ENCODE assay signal across 8 cellular contexts in the genomic region with DNA sequence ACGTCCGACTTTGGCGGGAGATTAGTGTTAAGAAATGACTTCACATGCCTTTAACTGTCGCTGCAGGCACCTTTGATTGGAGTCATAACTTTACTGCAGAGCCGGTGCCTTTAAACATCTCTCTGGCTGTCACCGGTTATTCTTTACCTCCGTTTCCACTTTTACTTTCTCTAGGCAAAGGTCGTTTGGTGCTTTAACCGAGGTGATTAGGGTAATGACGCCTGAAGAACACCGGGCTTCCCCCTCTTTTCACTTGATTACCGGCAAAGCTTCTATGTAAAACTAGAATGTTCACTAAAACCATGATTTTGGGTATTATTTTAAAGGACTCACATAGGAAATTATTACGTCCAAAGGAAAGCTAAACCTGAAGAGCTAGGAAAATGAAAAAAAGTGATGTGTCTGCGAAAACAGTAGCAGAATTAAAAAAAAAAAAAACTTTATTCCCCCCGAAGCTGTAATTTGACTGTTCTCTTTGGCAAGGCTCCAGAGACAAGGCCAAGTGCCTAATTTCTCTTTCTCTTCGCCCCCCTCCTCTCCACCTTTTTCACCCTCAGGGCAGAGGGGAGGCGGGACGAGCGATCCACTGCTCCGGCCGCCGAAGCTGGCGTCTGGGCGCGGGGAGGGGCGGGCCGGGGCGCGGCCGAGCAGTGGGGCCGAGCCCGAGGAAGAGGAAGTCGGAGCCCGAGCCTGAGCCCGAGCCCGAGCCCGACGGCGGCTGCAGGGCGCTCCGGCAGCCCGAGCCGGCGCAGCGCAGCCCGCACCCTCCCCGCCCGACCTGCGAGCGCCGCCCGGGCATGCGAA. TPM values are rescaled to one million over a fixed set of nuclear protein-coding genes. Genes with fewer than 3 reads are reported as not detected.
A peak's percentile ranks its signal among the peaks of the same experiment; 100 is the strongest.
DNase-seq lines count a peak whose midpoint lies in the region; ATAC-seq and TF ChIP-seq lines count a peak whose summit lies in the region.

PLEKHG1 (plus strand) TSS at position 687 of the 804 bp plus-strand sequence. CDS start 133,797 bp downstream, outside the sequence.

- H3K4me3 Mint-ChIP-seq in effector memory CD8-positive, alpha-beta T cell, result peak within 1 kb of the TSS; percentile 92 to 95

- H3K9me3 ChIP-seq in lung (ENCODE audit: control insufficient read depth in 2 of 2, insufficient read depth in 1 of 2, low read length in 1 of 2), result no peaks in the 10 kb centered on the region

- H3K36me3 ChIP-seq in lung (ENCODE audit: control insufficient read depth in 2 of 2, insufficient read depth in 2 of 2, low read length in 2 of 2), result no peaks in the 10 kb centered on the region

- H3K27me3 Mint-ChIP-seq in effector memory CD8-positive, alpha-beta T cell, result peaks cover 0 to 25% of the 10 kb centered on the region in 2 donors

- peaks cover 1 to 6% of the 10 kb centered on the region in 2 donors for H3K4me1 ChIP-seq in lung (ENCODE audit: control insufficient read depth in 2 of 2, insufficient read depth in 2 of 2, low read length in 2 of 2)

- peak within 1 kb of the TSS; percentile 58 for H3K4me3 ChIP-seq in lung

- ATAC-seq in GM18511 (IDR thresholded peaks at IDR 0.05; ENCODE audit: unreplicated experiment) (peak; percentile 82), HG02623 (IDR thresholded peaks at IDR 0.05; ENCODE audit: unreplicated experiment) (peak; percentile 78), lung (ENCODE audit: insufficient read depth, low FRiP score) (peak; percentile 89)
- ATAC-seq in effector memory CD8-positive, alpha-beta T cell (replicated peaks), result peak; percentile 63

- H3K27ac Mint-ChIP-seq in effector memory CD8-positive, alpha-beta T cell, result peak within 1 kb of the TSS; percentile 90 to 97

- WGBS in lung, 2 donors, result 8 to 13% methylated on average over 29 to 53 of the region's 53 CpGs

- H3K27me3 ChIP-seq in lung (ENCODE audit: control insufficient read depth, insufficient read depth), result no peaks in the 10 kb centered on the region

- H3K4me1 Mint-ChIP-seq in effector memory CD8-positive, alpha-beta T cell (ENCODE audit: low read depth in 2 of 2), result peaks cover 13 to 16% of the 10 kb centered on the region in 2 donors

- peaks cover 8% of the 10 kb centered on the region for H3K36me3 Mint-ChIP-seq in effector memory CD8-positive, alpha-beta T cell (ENCODE audit: insufficient read depth)

- H3K9me3 Mint-ChIP-seq in effector memory CD8-positive, alpha-beta T cell, result no peaks in the 10 kb centered on the region

- no peak for TF ChIP-seq CTCF in lung (IDR thresholded peaks at IDR 0.05; ENCODE audit: control extremely low read depth, extremely low read depth)

- DNase-seq in NCI-H146 (lab: John Stamatoyannopoulos, UW), result peak; percentile 91
- peak; percentile 57 to 62 for DNase-seq in activated CD4-positive, alpha-beta T cell treated with anti-CD3 and anti-CD28 coated beads, Interleukin-2, amount 50 U/mL, for 48 hours
- DNase-seq in effector memory CD8-positive, alpha-beta T cell, result peak; percentile 41 to 61 (median 50)
- peak; percentile 69 for DNase-seq in lung (ENCODE audit: low spot score)
- DNase-seq in stimulated activated CD4-positive, alpha-beta T cell treated with anti-CD3 and anti-CD28 coated beads, TNF-alpha, amount 100 ng/mL, for 4 hours (ENCODE audit: low read depth in 3 of 3), result peak; percentile 12 to 32 (median 13)
- no peak for DNase-seq in effector CD8-positive, alpha-beta T cell (lab: John Stamatoyannopoulos, UW)

- H3K27ac ChIP-seq in lung (ENCODE audit: low read depth in 1 of 2, low read length in 1 of 2), result peak within 1 kb of the TSS; percentile 84 to 90

RNA-seq across cellular contexts. Expression of gene PLEKHG1, which starts in this region (rescaled TPM):
- total RNA-seq in lung, result 10 to 100 TPM; 40.0 to 42.0 TPM
- 1 to 10 TPM; 7.7 to 8.8 TPM for polyA plus RNA-seq in lung
